Comparison of ENCODE assay signal across 27 cellular contexts in the genomic region with DNA sequence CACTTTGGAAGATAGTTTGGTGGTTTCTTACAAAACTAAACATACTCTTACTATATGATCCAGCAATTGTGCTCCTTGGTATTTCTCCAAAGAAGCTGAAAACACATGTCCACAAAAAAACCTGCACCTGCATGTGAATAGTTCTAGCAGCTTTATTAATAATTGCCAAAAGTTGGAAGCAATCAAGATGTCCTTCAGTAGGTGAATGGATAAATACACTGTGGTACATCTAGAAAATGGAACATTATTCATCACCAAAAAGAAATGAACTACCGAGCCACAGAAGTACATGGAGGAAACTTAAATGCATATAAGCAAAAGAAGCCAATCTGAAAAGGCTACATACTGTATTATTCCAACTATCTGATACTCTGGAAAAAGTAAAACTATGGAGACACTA.
DNase-seq lines count a peak whose midpoint lies in the region; ATAC-seq and TF ChIP-seq lines count a peak whose summit lies in the region.
"Had no signal": no experiment of that assay in that cellular context is flagged by ENCODE, and none has a peak within 500 bp of the region (broad histone marks: within the 10 kb centered on the region; RNA-seq: fewer than 3 reads in every experiment).

No MANE protein-coding gene starts in this region.

- no peak overlapping the region for H3K4me3 ChIP-seq in SK-N-SH (ENCODE audit: low read depth in 2 of 2, low read length in 1 of 2)
- H3K4me3 ChIP-seq: A549; BLaER1; BLaER1 treated with 17β-estradiol and CSF1 and Interleukin-3, amounts not matched to agents 10 nM and 100 nM had no signal

- H2AFZ ChIP-seq in SK-N-SH (ENCODE audit: low read depth), result no peak overlapping the region

- H3K4me1 ChIP-seq in SK-N-SH (ENCODE audit: control insufficient read depth in 1 of 2, insufficient read depth in 2 of 2, low read depth in 1 of 2, low read length in 1 of 2), result no peaks in the 10 kb centered on the region
- H3K4me1 ChIP-seq: A549, BE2C, BLaER1 had no signal

- H3F3A ChIP-seq in SK-N-SH (replicated peaks; ENCODE audit: insufficient read depth), result no peaks in the 10 kb centered on the region

- CTCF ChIA-PET in SK-N-SH (lab: Yijun Ruan, JAX), result interaction anchor here (0.7 to 0.9 kb wide), 2 partner anchors 18 to 19 kb away, joined by 3 to 4 read pairs; no protein-coding TSS in a partner anchor

- H3K9me2 ChIP-seq in SK-N-SH, result no peaks in the 10 kb centered on the region

- H3K4me2 ChIP-seq in SK-N-SH, result no peak overlapping the region
- H3K4me2 ChIP-seq: A549; BLaER1; BLaER1 treated with 17β-estradiol and CSF1 and Interleukin-3, amounts not matched to agents 10 nM and 100 nM had no signal

- no peak for TF ChIP-seq EP300 in SK-N-SH (IDR thresholded peaks at IDR 0.05; ENCODE audit: borderline replicate concordance in 1 of 2, low read depth in 1 of 2, low read length in 1 of 2)

- TF ChIP-seq CTCF in SK-N-SH (IDR thresholded peaks at IDR 0.05), result no peak

- no peak for TF ChIP-seq RAD21 in SK-N-SH (IDR thresholded peaks at IDR 0.05; ENCODE audit: low read length)

- no peaks in the 10 kb centered on the region for H4K20me1 ChIP-seq in SK-N-SH (ENCODE audit: insufficient read depth)
- H4K20me1 ChIP-seq: BLaER1; BLaER1 treated with 17β-estradiol and CSF1 and Interleukin-3, amounts not matched to agents 10 nM and 100 nM had no signal

- WGBS in SK-N-SH (ENCODE audit: low lambda C conversion rate), result 41% methylated on average over 1 of the region's 1 CpG

- POLR2A ChIA-PET in SK-N-SH (lab: Yijun Ruan, JAX), result no interaction called here

- no peaks in the 10 kb centered on the region for H3K9me3 ChIP-seq in SK-N-SH
- H3K9me3 ChIP-seq: A549, BLaER1 had no signal

- no peaks in the 10 kb centered on the region for H3K27me3 ChIP-seq in SK-N-SH (ENCODE audit: insufficient read depth)
- H3K27me3 ChIP-seq: BE2C; BLaER1; BLaER1 treated with 17β-estradiol and CSF1 and Interleukin-3, amounts not matched to agents 10 nM and 100 nM had no signal

- H3K79me2 ChIP-seq in SK-N-SH (ENCODE audit: insufficient read depth), result no peaks in the 10 kb centered on the region

- H3K36me3 ChIP-seq in SK-N-SH (replicated peaks in 1 of 2; ENCODE audit: control insufficient read depth in 1 of 2, insufficient read depth in 2 of 2, low read length in 1 of 2), result no peaks in the 10 kb centered on the region
- H3K36me3 ChIP-seq: BE2C; BLaER1; BLaER1 treated with 17β-estradiol and CSF1 and Interleukin-3, amounts not matched to agents 10 nM and 100 nM had no signal

- H3K27ac ChIP-seq in SK-N-SH (ENCODE audit: low read depth in 2 of 2, low read length in 1 of 2), result no peak overlapping the region
- H3K27ac ChIP-seq: 22Rv1; A549; BLaER1; BLaER1 treated with 17β-estradiol and CSF1 and Interleukin-3, amounts not matched to agents 10 nM and 100 nM; C4-2B had no signal

- no peak overlapping the region for H3K9ac ChIP-seq in SK-N-SH
- H3K9ac ChIP-seq: BLaER1; BLaER1 treated with 17β-estradiol and CSF1 and Interleukin-3, amounts not matched to agents 10 nM and 100 nM had no signal

- ATAC-seq in SK-N-SH treated with all-trans-retinoic acid at 6 μM for 48 hours, result no peak
- ATAC-seq: A549; CD8-positive, alpha-beta T cell had no signal

- DNase-seq in SK-N-SH, result no peak
- DNase-seq: 8988T; ACHN; AML-193; BE2C; C1 segment of cervical spinal cord; Caco-2; Calu3; CD4-positive, alpha-beta memory T cell; CD4-positive, alpha-beta T cell; CD4-positive, CD25-positive, alpha-beta regulatory T cell; CD8-positive, alpha-beta memory T cell; CD8-positive, alpha-beta T cell; COR-L47; DMS 273 treated with DMSO at 0.1 percent for 48 hours; DMS153; DMS53; DMS79; DMS79 treated with DMSO at 0.1 percent for 48 hours; DND-41; EL had no signal

TF ChIP-seq in SK-N-SH treated with all-trans-retinoic acid at 6 μM for 48 hours, 23 proteins besides CTCF, POLR2A, EP300 and RAD21:
- TF ChIP-seq ZNF8 (CRISPR knock-in tag; IDR thresholded peaks at IDR 0.05) (peak; percentile 96), TOX (CRISPR knock-in tag; IDR thresholded peaks at IDR 0.05; ENCODE audit: borderline replicate concordance) (no peak)
TF ChIP-seq in SK-N-SH treated with all-trans-retinoic acid at 6 μM for 48 hours: peak in this region for 1.

TF ChIP-seq in SK-N-SH, 30 proteins besides CTCF, POLR2A, EP300 and RAD21:
- TF ChIP-seq, protein P1, sequence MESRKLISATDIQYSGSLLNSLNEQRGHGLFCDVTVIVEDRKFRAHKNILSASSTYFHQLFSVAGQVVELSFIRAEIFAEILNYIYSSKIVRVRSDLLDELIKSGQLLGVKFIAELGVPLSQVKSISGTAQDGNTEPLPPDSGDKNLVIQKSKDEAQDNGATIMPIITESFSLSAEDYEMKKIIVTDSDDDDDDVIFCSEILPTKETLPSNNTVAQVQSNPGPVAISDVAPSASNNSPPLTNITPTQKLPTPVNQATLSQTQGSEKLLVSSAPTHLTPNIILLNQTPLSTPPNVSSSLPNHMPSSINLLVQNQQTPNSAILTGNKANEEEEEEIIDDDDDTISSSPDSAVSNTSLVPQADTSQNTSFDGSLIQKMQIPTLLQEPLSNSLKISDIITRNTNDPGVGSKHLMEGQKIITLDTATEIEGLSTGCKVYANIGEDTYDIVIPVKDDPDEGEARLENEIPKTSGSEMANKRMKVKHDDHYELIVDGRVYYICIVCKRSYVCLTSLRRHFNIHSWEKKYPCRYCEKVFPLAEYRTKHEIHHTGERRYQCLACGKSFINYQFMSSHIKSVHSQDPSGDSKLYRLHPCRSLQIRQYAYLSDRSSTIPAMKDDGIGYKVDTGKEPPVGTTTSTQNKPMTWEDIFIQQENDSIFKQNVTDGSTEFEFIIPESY (IDR thresholded peaks at IDR 0.05; ENCODE audit: borderline replicate concordance, low read depth), result no peak
- TF ChIP-seq POLR2AphosphoS5 (IDR thresholded peaks at IDR 0.05; ENCODE audit: low read depth, low read length) (no peak), GABPA (IDR thresholded peaks at IDR 0.05; ENCODE audit: low read depth) (no peak), SMC3 (IDR thresholded peaks at IDR 0.05; ENCODE audit: low read depth, low read length) (no peak), RFX5 (IDR thresholded peaks at IDR 0.05; ENCODE audit: low read length) (no peak), TAF1 (IDR thresholded peaks at IDR 0.05; ENCODE audit: borderline replicate concordance, low read depth, low read length) (no peak), TEAD4 (IDR thresholded peaks at IDR 0.05; ENCODE audit: borderline replicate concordance, insufficient read depth) (no peak), NFIC (IDR thresholded peaks at IDR 0.05; ENCODE audit: borderline replicate concordance) (no peak), NRF1 (IDR thresholded peaks at IDR 0.05; ENCODE audit: low read depth, low read length) (no peak), GATA2 (CRISPR knock-in tag; IDR thresholded peaks at IDR 0.05) (no peak), FOSL2 (IDR thresholded peaks at IDR 0.05; ENCODE audit: borderline replicate concordance, low read depth) (no peak)
